In the genomic region with DNA sequence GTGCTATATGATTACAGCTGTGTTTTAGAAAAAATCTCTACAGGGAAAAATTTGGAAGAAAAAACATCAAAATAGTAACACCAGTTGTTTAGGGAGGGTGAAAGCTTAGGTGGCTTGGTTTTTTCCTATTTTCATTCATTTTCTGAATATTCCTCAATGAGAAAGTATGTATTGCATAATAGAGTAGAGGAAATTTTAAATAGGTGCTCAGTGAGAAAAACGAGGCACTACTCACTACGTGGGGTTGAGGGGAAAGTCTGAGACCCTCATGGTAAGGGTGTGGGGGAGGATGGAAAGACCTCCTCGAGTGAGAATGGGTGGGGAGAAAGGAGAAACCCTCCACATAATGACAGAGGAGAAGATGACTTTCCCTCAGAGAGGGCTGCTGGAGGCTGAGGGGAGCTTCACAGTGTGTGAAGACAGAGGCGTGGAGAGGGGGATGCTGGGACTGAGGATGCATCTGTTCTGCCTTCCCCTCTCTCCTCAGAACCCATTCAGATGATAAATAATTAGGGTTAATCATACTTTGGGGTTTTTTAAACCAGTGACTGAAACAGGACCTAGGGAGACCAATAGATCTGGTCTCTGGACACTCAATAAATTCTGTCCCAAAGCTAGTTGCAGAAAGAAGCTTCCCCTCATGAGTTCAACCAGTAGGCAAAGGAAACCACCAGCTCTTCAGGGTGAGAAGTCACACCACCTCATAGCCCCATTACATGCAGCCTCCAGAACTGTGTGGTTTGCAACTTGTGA, we compare ENCODE assay signal across 15 cellular contexts. TPM values are rescaled to one million over a fixed set of nuclear protein-coding genes. Genes with fewer than 3 reads are reported as not detected.
DNase-seq lines count a peak whose midpoint lies in the region; ATAC-seq, FAIRE-seq and TF ChIP-seq lines count a peak whose summit lies in the region.
"Had no signal": no experiment of that assay in that cellular context is flagged by ENCODE, and none has a peak within 500 bp of the region (broad histone marks: within the 10 kb centered on the region; RNA-seq: fewer than 3 reads in every experiment).

No MANE protein-coding gene starts in this region.

- no TSS peak for BruUV-seq in K562 (replicated peaks; lab: Mats Ljungman, UMichigan)

- H3K36me3 ChIP-seq in K562 (ENCODE audit: control insufficient read depth, insufficient read depth, low read length) (no peaks in the 10 kb centered on the region), WERI-Rb-1 (no peaks in the 10 kb centered on the region)

- FAIRE-seq in GM12891 (lab: Jason Lieb, UNC), result peak; percentile 84
- no peak for FAIRE-seq in K562 (lab: Jason Lieb, UNC)
- FAIRE-seq: astrocyte had no signal

- H3K79me2 ChIP-seq in K562 (ENCODE audit: control insufficient read depth, insufficient read depth, low read length), result no peaks in the 10 kb centered on the region

- TF ChIP-seq POLR2A in GM12891 (IDR thresholded peaks at IDR 0.05; ENCODE audit: low read depth, low read length) (peak; percentile 46), K562 (conservative IDR thresholded peaks at IDR 0.05) (no peak)

- WGBS in K562 (ENCODE audit: insufficient coverage, low coverage, missing lambda C conversion rate), result 0% methylated on average over 4 of the region's 4 CpGs

- in situ Hi-C loops in K562 (cut with MboI), result no loop called here

- H3K9me1 ChIP-seq in K562 (ENCODE audit: control insufficient read depth, insufficient read depth, low read length), result no peaks in the 10 kb centered on the region

- TF ChIP-seq RAD21 in K562 (CRISPR knock-in tag; conservative IDR thresholded peaks at IDR 0.05 in 1 of 2, IDR thresholded peaks at IDR 0.05 in 1 of 2), result no peak

- H3K27ac ChIP-seq in K562 (ENCODE audit: extremely low read depth, low read depth, low read length) (no peak overlapping the region), WERI-Rb-1 (no peak overlapping the region)

- POLR2A ChIA-PET in K562 (lab: Yijun Ruan, JAX), result interaction anchor here (0.6 to 0.9 kb wide), 2 partner anchors 12 to 1429 kb away, joined by 3 to 4 read pairs; no protein-coding TSS in a partner anchor

- no peak overlapping the region for H3K4me2 ChIP-seq in K562 (ENCODE audit: insufficient read depth, low read length)

- CTCF ChIA-PET in K562 (lab: Yijun Ruan, JAX; ENCODE audit: low intra/inter-chr PET ratio), result no interaction called here

- intact Hi-C loops in K562 (cut with micrococcal nuclease), result no loop called here

- H3K4me1 ChIP-seq in K562 (replicated peaks in 1 of 2; ENCODE audit: control insufficient read depth in 2 of 2, insufficient read depth in 2 of 2, low read length in 2 of 2), result no peaks in the 10 kb centered on the region

- H3K9me3 ChIP-seq in K562 (replicated peaks; ENCODE audit: control insufficient read depth, insufficient read depth, low read depth, low read length), result no peaks in the 10 kb centered on the region
- no peaks in the 10 kb centered on the region for H3K9me3 ChIP-seq in WERI-Rb-1 (ENCODE audit: severe bottlenecking)

- DNase-seq in GM12891 (ENCODE audit: insufficient read length, low spot score) (no peak), K562 (ENCODE audit: extremely low read depth in 1 of 4, low spot score in 3 of 4) (no peak), NCI-H82 (lab: John Stamatoyannopoulos, UW) (no peak), WERI-Rb-1 (no peak)
- DNase-seq: activated CD4-positive, alpha-beta T cell treated with anti-CD3 and anti-CD28 coated beads for 4 hours; GOT3; NCI-H187 treated with DMSO at 0.1 percent for 48 hours; stimulated activated CD4-positive, alpha-beta T cell treated with anti-CD3 and anti-CD28 coated beads, Interleukin-4, amount 100 ng/mL, for 4 hours had no signal

- H4K20me1 ChIP-seq in K562 (replicated peaks; ENCODE audit: control insufficient read depth, insufficient read depth, low read length), result no peaks in the 10 kb centered on the region

- no peak for TF ChIP-seq CTCF in K562 (IDR thresholded peaks at IDR 0.05 in 2 of 3, conservative IDR thresholded peaks at IDR 0.05 in 1 of 3; ENCODE audit: insufficient read depth in 2 of 3, low read depth in 1 of 3, low read length in 3 of 3)
- TF ChIP-seq CTCF in WERI-Rb-1 (IDR thresholded peaks at IDR 0.05; ENCODE audit: low read depth, low read length), result no peak

- ATAC-seq in GM19035 (IDR thresholded peaks at IDR 0.05; ENCODE audit: unreplicated experiment), result peak; percentile 52
- ATAC-seq in HG03565 (IDR thresholded peaks at IDR 0.05; ENCODE audit: unreplicated experiment), result peak; percentile 30
- ATAC-seq in K562, result no peak
- ATAC-seq in GM21526 (IDR thresholded peaks at IDR 0.05; ENCODE audit: low FRiP score, unreplicated experiment), result no peak
- no peak for ATAC-seq in HG02571 (IDR thresholded peaks at IDR 0.05; ENCODE audit: unreplicated experiment)

- H2AFZ ChIP-seq in K562 (ENCODE audit: low read depth, low read length), result no peak overlapping the region

- peaks cover 4 to 10% of the 10 kb centered on the region in 2 experiments; a peak in 2 of 5 replicates for H3K27me3 ChIP-seq in K562 (ENCODE audit: control insufficient read depth in 2 of 2, insufficient read depth in 2 of 2, low read length in 2 of 2)
- peaks cover 86% of the 10 kb centered on the region for H3K27me3 ChIP-seq in WERI-Rb-1 (ENCODE audit: insufficient read depth, low read depth, severe bottlenecking)

- no peak for TF ChIP-seq EP300 in K562 (IDR thresholded peaks at IDR 0.05; ENCODE audit: low read length)

- no peak overlapping the region for H3K9ac ChIP-seq in K562 (ENCODE audit: insufficient read depth in 1 of 2, low read depth in 2 of 2, low read length in 2 of 2)

- H3K4me3 ChIP-seq in K562 (no peak overlapping the region), WERI-Rb-1 (ENCODE audit: low read depth, low read length) (no peak overlapping the region)

RNA-seq across cellular contexts. Expression of gene SLAMF7, which starts 17.0 kb away (rescaled TPM):
- 123 TPM for polyA plus RNA-seq in GM12891 (2012; ENCODE audit: low read depth, missing spikeins)
- total RNA-seq in K562 (2011; cell fraction: chromatin; rRNA removed; ENCODE audit: low replicate concordance), result not detected in 2 replicates
- not detected in 2 replicates for total RNA-seq in K562 (2011; cell fraction: nucleolus; rRNA removed)
- not detected in 2 replicates for total RNA-seq in K562 (2011; cell fraction: nucleoplasm; rRNA removed)
- total RNA-seq in K562 (2014; rRNA removed) (0.12 TPM in 1 of 2 replicates, not detected in the other), K562 (2014; rRNA removed; fragmentation: Illumina TruSeq; extraction: Trizol) (0.11 and 0.19 TPM in 2 replicates), K562 (2015; rRNA removed; fragmentation: Illumina TruSeq; extraction: Trizol) (0.18 and 0.23 TPM in 2 replicates), K562 (2021) (0.35 and 0.49 TPM in 2 replicates)
- polyA plus RNA-seq in K562 (2011; rRNA removed) (not detected in 2 replicates), K562 (2014; fragmentation: Illumina TruSeq; extraction: Trizol) (0.22 and 0.36 TPM in 2 replicates), K562 (2014; fragmentation: Nextera tagmentation; extraction: Ambion mirVana) (under 1 TPM; 0.17 to 0.39 TPM), K562 (2014; rRNA removed) (0.19 and 1.2 TPM in 2 replicates)
- 0.03 TPM in 1 of 2 replicates, not detected in the other for polyA plus RNA-seq in K562 (2011; cell fraction: cytosol; rRNA removed)
- polyA plus RNA-seq in K562 (2011; cell fraction: nucleus; rRNA removed), result not detected in 2 replicates
- 0.68 and 2.0 TPM in 2 replicates for polyA plus RNA-seq in K562 (2012)
- polyA minus RNA-seq in K562 (2011; rRNA and poly(A)+ RNA removed), result not detected in 2 replicates
- polyA minus RNA-seq in K562 (2011; cell fraction: cytosol; rRNA and poly(A)+ RNA removed), result not detected in 2 replicates
- not detected in 2 replicates for polyA minus RNA-seq in K562 (2011; cell fraction: nucleus; rRNA and poly(A)+ RNA removed)
- total RNA-seq: dermis microvascular lymphatic vessel endothelial cell had no signal
- polyA plus RNA-seq: BJ had no signal

RNA-seq across cellular contexts. Expression of gene LY9, which starts 39.9 kb away (rescaled TPM):
- 9.2 TPM for polyA plus RNA-seq in GM12891 (2012; ENCODE audit: low read depth, missing spikeins)
- not detected in 2 replicates for total RNA-seq in K562 (2011; cell fraction: chromatin; rRNA removed; ENCODE audit: low replicate concordance)
- total RNA-seq in K562 (2011; cell fraction: nucleolus; rRNA removed), result not detected in 2 replicates
- total RNA-seq in K562 (2011; cell fraction: nucleoplasm; rRNA removed), result not detected in 2 replicates
- total RNA-seq in K562 (2014; rRNA removed) (not detected in 2 replicates), K562 (2014; rRNA removed; fragmentation: Illumina TruSeq; extraction: Trizol) (not detected in 2 replicates), K562 (2015; rRNA removed; fragmentation: Illumina TruSeq; extraction: Trizol) (not detected in 2 replicates), K562 (2021) (not detected in 2 replicates)
- polyA plus RNA-seq in K562 (2011; rRNA removed) (not detected in 2 replicates), K562 (2014; fragmentation: Illumina TruSeq; extraction: Trizol) (not detected in 2 replicates), K562 (2014; fragmentation: Nextera tagmentation; extraction: Ambion mirVana) (not detected), K562 (2014; rRNA removed) (not detected in 2 replicates)
- polyA plus RNA-seq in K562 (2011; cell fraction: cytosol; rRNA removed), result not detected in 2 replicates
- polyA plus RNA-seq in K562 (2011; cell fraction: nucleus; rRNA removed), result not detected in 2 replicates
- not detected in 2 replicates for polyA plus RNA-seq in K562 (2012)
- polyA minus RNA-seq in K562 (2011; rRNA and poly(A)+ RNA removed), result not detected in 2 replicates
- polyA minus RNA-seq in K562 (2011; cell fraction: cytosol; rRNA and poly(A)+ RNA removed), result not detected in 2 replicates
- not detected in 2 replicates for polyA minus RNA-seq in K562 (2011; cell fraction: nucleus; rRNA and poly(A)+ RNA removed)
- total RNA-seq: astrocyte, dermis microvascular lymphatic vessel endothelial cell had no signal
- polyA plus RNA-seq: BJ had no signal

RNA-seq across cellular contexts. Expression of gene CD48, which starts 44.4 kb away (rescaled TPM):
- polyA plus RNA-seq in GM12891 (2012; ENCODE audit: low read depth, missing spikeins), result 614 TPM
- total RNA-seq in K562 (2011; cell fraction: chromatin; rRNA removed; ENCODE audit: low replicate concordance), result not detected in 2 replicates
- not detected in 2 replicates for total RNA-seq in K562 (2011; cell fraction: nucleolus; rRNA removed)
- total RNA-seq in K562 (2011; cell fraction: nucleoplasm; rRNA removed), result not detected in 2 replicates
- total RNA-seq in K562 (2014; rRNA removed) (0.53 TPM in 1 of 2 replicates, not detected in the other), K562 (2014; rRNA removed; fragmentation: Illumina TruSeq; extraction: Trizol) (0.11 and 0.38 TPM in 2 replicates), K562 (2015; rRNA removed; fragmentation: Illumina TruSeq; extraction: Trizol) (0.40 and 0.94 TPM in 2 replicates), K562 (2021) (0.42 and 0.65 TPM in 2 replicates)
- polyA plus RNA-seq in K562 (2011; rRNA removed) (not detected in 2 replicates), K562 (2014; fragmentation: Illumina TruSeq; extraction: Trizol) (0.10 and 0.24 TPM in 2 replicates), K562 (2014; fragmentation: Nextera tagmentation; extraction: Ambion mirVana) (under 1 TPM in 1 of 2 experiments, not detected in 1; 0.27 TPM), K562 (2014; rRNA removed) (0.18 and 0.30 TPM in 2 replicates)
- 0.06 TPM in 1 of 2 replicates, not detected in the other for polyA plus RNA-seq in K562 (2011; cell fraction: cytosol; rRNA removed)
- polyA plus RNA-seq in K562 (2011; cell fraction: nucleus; rRNA removed), result not detected in 2 replicates
- 0.26 and 2.0 TPM in 2 replicates for polyA plus RNA-seq in K562 (2012)
- 0.27 TPM in 1 of 2 replicates, not detected in the other for polyA minus RNA-seq in K562 (2011; rRNA and poly(A)+ RNA removed)
- not detected in 2 replicates for polyA minus RNA-seq in K562 (2011; cell fraction: cytosol; rRNA and poly(A)+ RNA removed)
- polyA minus RNA-seq in K562 (2011; cell fraction: nucleus; rRNA and poly(A)+ RNA removed), result not detected in 2 replicates
- total RNA-seq: astrocyte, dermis microvascular lymphatic vessel endothelial cell had no signal
- polyA plus RNA-seq: BJ had no signal

Comparison
In these comparisons a context has a peak if more than half of its experiments do, and no peak if none do; other contexts are left out.
1. ATAC-seq: peak in GM19035 (single experiment) and HG03565 (single experiment); none in K562 (single experiment), GM21526 (single experiment) and HG02571 (single experiment).